In the genomic region with DNA sequence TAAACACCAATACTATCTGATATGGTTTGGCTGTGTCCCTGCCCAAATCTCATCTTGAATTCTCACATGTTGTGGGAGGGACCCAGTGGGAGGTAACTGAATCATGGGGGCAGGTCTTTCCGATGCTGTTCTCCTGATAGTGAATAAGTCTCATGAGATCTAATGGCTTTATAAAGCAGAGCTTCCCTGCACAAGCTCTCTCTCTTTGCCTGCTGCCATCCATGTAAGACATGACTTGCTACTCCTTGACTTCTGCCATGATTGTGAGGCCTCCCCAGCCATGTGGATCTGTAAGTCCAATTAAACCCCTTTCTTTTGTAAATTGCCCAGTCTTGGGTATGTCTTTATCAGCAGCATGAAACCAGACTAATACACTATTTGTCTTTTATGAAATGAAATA, we compare ENCODE assay signal across 16 cellular contexts. TPM values are rescaled to one million over a fixed set of nuclear protein-coding genes. Genes with fewer than 3 reads are reported as not detected.
"Had no signal": no experiment of that assay in that cellular context is flagged by ENCODE, and none has a peak within 500 bp of the region (broad histone marks: within the 10 kb centered on the region; RNA-seq: fewer than 3 reads in every experiment).

No MANE protein-coding gene starts in this region.

RNA-seq across cellular contexts. Expression of a gene that starts 9.3 kb away (rescaled TPM):
- total RNA-seq: activated naive CD4-positive, alpha-beta T cell treated with anti-CD3 and anti-CD28 coated beads, Interleukin-2, amount 50 U/mL, for 72 hours; activated naive CD8-positive, alpha-beta T cell treated with anti-CD3 and anti-CD28 coated beads for 36 hours; activated naive CD8-positive, alpha-beta T cell treated with anti-CD3 and anti-CD28 coated beads, Interleukin-2, amount 10 ng/mL, durations not matched to agents 7 days and 5 days; activated T-cell treated with anti-CD3 and anti-CD28 coated beads, Interleukin-2, amount 50 U/mL, for 4 hours; activated T-cell treated with anti-CD3 and anti-CD28 coated beads, Interleukin-2, amount 50 U/mL, for 72 hours; activated T-helper 1 cell treated with anti-CD3 and anti-CD28 coated beads, Interleukin-12 subunit alpha, Interleukin-12 subunit beta, Interleukin-2, Interleukin-4 antibody, amounts not matched to agents 30 ng/mL and 10 ng/mL and 1 ng/mL, durations not matched to agents 14 hours and 24 hours and 36 hours; activated T-helper 17 cell treated with anti-CD3 and anti-CD28 coated beads, Interleukin-2, amount 50 U/mL, for 72 hours; activated T-helper 2 cell treated with anti-CD3 and anti-CD28 coated beads, Interferon-gamma antibody, Interleukin-2, Interleukin-4, amounts not matched to agents 10 μg/mL and 5 μg/mL and 100 μg/mL, durations not matched to agents 14 hours and 24 hours and 36 hours; aorta; ascending aorta; body of pancreas; breast epithelium; bronchial epithelial cell; cardiac septum; chondrocyte had no signal
- polyA plus RNA-seq: aorta, cardiac muscle cell had no signal
